Comparison of ENCODE assay signal across 8 cellular contexts in the genomic region with DNA sequence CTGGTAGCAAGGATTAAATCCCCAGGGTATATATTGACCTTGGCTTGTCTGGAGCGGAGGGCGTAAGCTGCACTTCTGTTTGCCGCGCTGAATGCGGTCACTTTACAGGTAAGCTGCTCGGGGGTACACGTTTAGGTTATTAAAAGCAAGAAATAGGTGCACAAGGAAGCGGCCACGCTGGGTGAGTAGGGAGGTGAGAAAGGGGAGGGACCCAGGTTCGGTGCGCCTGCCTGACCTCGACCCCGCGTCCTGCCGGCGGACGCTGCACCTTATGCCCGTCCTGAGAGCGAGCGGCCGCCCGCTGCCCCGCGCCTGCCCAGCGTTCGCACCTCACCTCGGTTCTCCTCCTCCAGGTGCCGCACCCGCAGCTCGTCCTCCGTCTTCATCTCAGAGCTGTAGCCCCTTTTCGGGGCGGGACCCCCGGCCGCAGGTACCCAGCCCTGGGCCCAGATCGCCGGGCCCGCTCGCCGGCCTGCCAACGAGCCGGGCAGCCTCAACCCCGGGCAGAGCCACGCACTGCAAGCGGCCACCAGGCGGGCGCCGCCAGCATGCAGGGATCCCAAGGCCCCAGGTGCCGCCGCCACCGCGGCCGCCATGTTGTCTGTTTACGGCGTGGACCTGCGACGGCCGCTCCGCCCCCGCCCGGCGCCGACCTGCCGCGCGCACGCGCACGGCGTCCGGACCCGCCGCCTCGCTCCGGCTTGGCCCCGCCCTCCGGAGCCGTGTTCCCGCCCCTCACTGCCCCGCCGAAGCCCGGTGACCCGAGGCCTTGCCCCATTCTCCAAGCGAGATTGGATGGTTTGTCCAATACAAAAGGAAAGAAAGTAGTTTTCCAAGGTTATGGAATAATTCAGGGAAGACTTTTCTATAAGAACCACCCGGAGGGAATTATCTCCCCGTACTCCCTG. TPM values are rescaled to one million over a fixed set of nuclear protein-coding genes. Genes with fewer than 3 reads are reported as not detected.
DNase-seq lines count a peak whose midpoint lies in the region; ATAC-seq, FAIRE-seq and TF ChIP-seq lines count a peak whose summit lies in the region.

Gene AUH, minus strand, starts transcription at position 625 of the 908 bp plus-strand sequence. Its CDS starts 29 bp downstream, at position 596.

- peak within 1 kb of the TSS; percentile 98 for H3K4me3 ChIP-seq in bronchial epithelial cell (ENCODE audit: low read depth, low read length)
- peak within 1 kb of the TSS; percentile 95 to 100 (median 98) for H3K4me3 ChIP-seq in spleen

- FAIRE-seq in bronchial epithelial cell (lab: Jason Lieb, UNC), result no peak

- H3K27me3 ChIP-seq in bronchial epithelial cell (ENCODE audit: control insufficient read depth, insufficient read depth, low read length) (no peaks in the 10 kb centered on the region), spleen (replicated peaks in 1 of 7) (no peaks in the 10 kb centered on the region)

- CTCF ChIA-PET in activated B cell treated with CpG ODN at 0.5 μM for 24 hours (lab: Charles Lee), result interaction anchor here (0.9 to 1.8 kb wide), 6 partner anchors 63 to 447 kb away, joined by 3 to 11 read pairs (median 4); partner anchors contain the start of gene NFIL3

- peaks cover 33% of the 10 kb centered on the region for H3K4me1 Mint-ChIP-seq in activated B cell treated with CpG ODN at 0.5 μM for 24 hours

- WGBS in spleen, 5 donors, result 1% methylated on average over 56 to 86 of the region's 86 CpGs

- H3K36me3 Mint-ChIP-seq in activated B cell treated with CpG ODN at 0.5 μM for 24 hours (ENCODE audit: low read depth), result peaks cover 17% of the 10 kb centered on the region

- no peaks in the 10 kb centered on the region for H3K27me3 Mint-ChIP-seq in activated B cell treated with CpG ODN at 0.5 μM for 24 hours

- peaks cover 0 to 8% (median 0%) of the 10 kb centered on the region in 8 donors for H3K9me3 ChIP-seq in spleen

- TF ChIP-seq CTCF in 22Rv1 (IDR thresholded peaks at IDR 0.05) (no peak), activated B cell treated with CpG ODN at 0.5 μM for 24 hours (IDR thresholded peaks at IDR 0.05) (no peak), bronchial epithelial cell (IDR thresholded peaks at IDR 0.05; ENCODE audit: insufficient read depth, low read length, severe bottlenecking) (peak; percentile 17), spleen (IDR thresholded peaks at IDR 0.05 in 8 of 11, conservative IDR thresholded peaks at IDR 0.05 in 3 of 11) (peak in 6 of 11 experiments; percentile 14 to 37 (median 20))

- peak; percentile 95 for ATAC-seq in GM18498 (IDR thresholded peaks at IDR 0.05; ENCODE audit: unreplicated experiment)
- peak; percentile 76 for ATAC-seq in HG02884 (IDR thresholded peaks at IDR 0.05; ENCODE audit: unreplicated experiment)
- ATAC-seq in activated B cell treated with CpG ODN at 0.5 μM for 24 hours (ENCODE audit: low read depth), result peak; percentile 97

- H3K36me3 ChIP-seq in bronchial epithelial cell (ENCODE audit: control insufficient read depth, insufficient read depth, low read length) (peaks cover 1% of the 10 kb centered on the region), spleen (peaks cover 0 to 23% (median 0%) of the 10 kb centered on the region in 6 donors)

- POLR2A ChIA-PET in activated B cell treated with CpG ODN at 0.5 μM for 24 hours (lab: Charles Lee), result interaction anchor here (0.6 to 1.8 kb wide), 6 partner anchors 62 to 502 kb away, joined by 3 to 5 read pairs (median 4); partner anchors contain the start of gene NFIL3

- DNase-seq in NCI-H2107 (lab: John Stamatoyannopoulos, UW), result peak; percentile 47
- DNase-seq in activated B cell treated with CpG ODN at 0.5 μM for 24 hours, result peak; percentile 89
- DNase-seq in bronchial epithelial cell (ENCODE audit: low read depth), result peak; percentile 61
- peak; percentile 81 for DNase-seq in inferior parietal cortex (ENCODE audit: extremely low spot score)
- peak; percentile 97 for DNase-seq in spleen

- TF ChIP-seq POLR2A in spleen (IDR thresholded peaks at IDR 0.05), result peak in 1 of 3 donors; percentile 58

- no peaks in the 10 kb centered on the region for H3K9me3 Mint-ChIP-seq in activated B cell treated with CpG ODN at 0.5 μM for 24 hours

- H3K4me1 ChIP-seq in spleen, result peaks cover 17 to 49% (median 42%) of the 10 kb centered on the region in 6 donors

- H3K27ac ChIP-seq in 22Rv1, result peak within 1 kb of the TSS; percentile 66
- peak within 1 kb of the TSS; percentile 81 to 96 (median 94) for H3K27ac ChIP-seq in spleen

- peak within 1 kb of the TSS; percentile 89 for H3K27ac Mint-ChIP-seq in activated B cell treated with CpG ODN at 0.5 μM for 24 hours

- intact Hi-C loops in activated B cell treated with CpG ODN at 0.5 μM for 24 hours (cut with micrococcal nuclease), result loop anchor here (1.0 to 5.0 kb wide), 5 partner anchors 63 to 366 kb away; no protein-coding TSS in a partner anchor
- intact Hi-C loops in spleen (cut with DNase I; ENCODE audit: low total_unique reads), result loop anchor here (10.0 kb wide), 2 partner anchors 53 to 167 kb away; no protein-coding TSS in a partner anchor

- peak within 1 kb of the TSS; percentile 94 for H3K4me3 Mint-ChIP-seq in activated B cell treated with CpG ODN at 0.5 μM for 24 hours

RNA-seq across cellular contexts. Expression of gene AUH, which starts in this region (rescaled TPM):
- total RNA-seq in activated B cell treated with CpG ODN at 0.5 μM for 24 hours (11.1 and 14.0 TPM in 2 replicates), bronchial epithelial cell (16.3 and 16.8 TPM in 2 replicates), spleen (10 to 100 TPM; 16.3 to 37.3 (median 24.1) TPM)
- 10 to 100 TPM in 2 of 3 donors, 1 to 10 TPM in 1; 9.4 to 13.9 (median 11.6) TPM for polyA plus RNA-seq in spleen

Comparison
In these comparisons a context has a peak if more than half of its experiments do, and no peak if none do; other contexts are left out.
1. Peak in every context shown above with its lines: DNase-seq, ATAC-seq, H3K4me3 ChIP-seq and H3K27ac ChIP-seq.
2. CTCF ChIP-seq: peak in bronchial epithelial cell (single experiment) and spleen (6 of 11); none in 22Rv1 (single experiment) and activated B cell treated with CpG ODN at 0.5 μM for 24 hours (single experiment).
3. DNase-seq: peak in every context shown above with its lines; median percentile 97 in spleen; 89 in activated B cell treated with CpG ODN at 0.5 μM for 24 hours; 81 in inferior parietal cortex; 61 in bronchial epithelial cell; 47 in NCI-H2107.